Comparison of ENCODE assay signal across 24 cellular contexts in the genomic region with DNA sequence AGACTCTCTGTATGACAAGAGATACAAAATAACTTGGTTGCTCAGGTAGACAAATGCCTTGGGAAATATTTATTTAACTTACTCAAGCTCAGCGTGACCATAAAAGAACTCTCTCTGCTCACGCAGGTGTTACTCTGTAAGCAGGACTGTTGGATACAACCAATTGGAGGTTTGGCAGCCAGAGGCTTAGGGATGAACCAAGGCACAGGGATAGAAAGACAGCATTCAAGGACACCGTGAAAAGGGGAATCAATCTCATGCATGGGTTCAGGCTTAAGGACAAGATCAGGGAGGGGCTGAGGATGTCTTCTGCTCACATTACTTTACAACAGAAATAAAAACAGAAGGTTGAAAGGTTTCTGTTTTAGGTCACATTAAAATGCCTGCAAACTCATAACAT.
DNase-seq lines count a peak whose midpoint lies in the region; ATAC-seq and TF ChIP-seq lines count a peak whose summit lies in the region.
"Had no signal": no experiment of that assay in that cellular context is flagged by ENCODE, and none has a peak within 500 bp of the region (broad histone marks: within the 10 kb centered on the region; RNA-seq: fewer than 3 reads in every experiment).

No MANE protein-coding gene starts in this region.

- ATAC-seq in HG02852 (IDR thresholded peaks at IDR 0.05; ENCODE audit: unreplicated experiment), result no peak
- ATAC-seq: GM12878, HCT116, HepG2, PC-3 had no signal

- WGBS in prostate gland, result 31% methylated on average over 3 of the region's 3 CpGs

- intact Hi-C loops in prostate gland (cut with DNase I), result loop anchor here (10.0 kb wide), 1 partner anchor 67 kb away; no protein-coding TSS in a partner anchor

- DNase-seq in DMS153 (lab: John Stamatoyannopoulos, UW) (peak; percentile 5), DMS153 treated with DMSO at 0.1 percent for 48 hours (lab: John Stamatoyannopoulos, UW; ENCODE audit: unreplicated experiment) (no peak), LNCaP clone FGC (ENCODE audit: low read depth) (peak; percentile 42), NCI-H774 (lab: John Stamatoyannopoulos, UW) (peak; percentile 31), prostate gland (ENCODE audit: low spot score) (peak; percentile 33), NCI-H1930 (lab: John Stamatoyannopoulos, UW) (no peak)
- no peak for DNase-seq in activated CD8-positive, alpha-beta memory T cell treated with anti-CD3 and anti-CD28 coated beads, Interleukin-2, amount 50 U/mL, for 4 hours
- DNase-seq: ACHN, BE2C, DMS79, EL, GDM1, Karpas-422, NCI-H1105, NCI-H1436 treated with DMSO at 0.1 percent for 48 hours, NCI-H2029, PC-3, SK-N-SH, SW 1271 had no signal

- no peaks in the 10 kb centered on the region for H3K9me3 ChIP-seq in prostate gland
- H3K9me3 ChIP-seq: BE2C, SK-N-SH had no signal

- no peaks in the 10 kb centered on the region for H3K36me3 ChIP-seq in prostate gland
- H3K36me3 ChIP-seq: BE2C had no signal

- H3K4me1 ChIP-seq in prostate gland (replicated peaks), result no peaks in the 10 kb centered on the region
- H3K4me1 ChIP-seq: BE2C had no signal

- H3K27ac ChIP-seq in prostate gland, result no peak overlapping the region
- H3K27ac ChIP-seq: 22Rv1 had no signal

- TF ChIP-seq CTCF in LNCaP clone FGC (IDR thresholded peaks at IDR 0.05; ENCODE audit: control insufficient read depth, extremely low read depth, insufficient read depth) (no peak), prostate gland (IDR thresholded peaks at IDR 0.05) (no peak)

- H3K4me3 ChIP-seq in LNCaP clone FGC (ENCODE audit: low read depth, low read length) (no peak overlapping the region), prostate gland (no peak overlapping the region)
- H3K4me3 ChIP-seq: GM12878 had no signal

- H3K27me3 ChIP-seq in prostate gland (replicated peaks; ENCODE audit: insufficient read depth), result no peaks in the 10 kb centered on the region
- H3K27me3 ChIP-seq: BE2C had no signal

- TF ChIP-seq POLR2A in prostate gland (IDR thresholded peaks at IDR 0.05), result no peak

Comparison
In these comparisons a context has a peak if more than half of its experiments do, and no peak if none do; other contexts are left out.
1. DNase-seq: peak in DMS153 (single experiment), LNCaP clone FGC (single experiment), NCI-H774 (single experiment) and prostate gland (single experiment); none in DMS153 treated with DMSO at 0.1 percent for 48 hours (single experiment), activated CD8-positive, alpha-beta memory T cell treated with anti-CD3 and anti-CD28 coated beads, Interleukin-2, amount 50 U/mL, for 4 hours (single experiment) and NCI-H1930 (0 of 2).